In the genomic region with DNA sequence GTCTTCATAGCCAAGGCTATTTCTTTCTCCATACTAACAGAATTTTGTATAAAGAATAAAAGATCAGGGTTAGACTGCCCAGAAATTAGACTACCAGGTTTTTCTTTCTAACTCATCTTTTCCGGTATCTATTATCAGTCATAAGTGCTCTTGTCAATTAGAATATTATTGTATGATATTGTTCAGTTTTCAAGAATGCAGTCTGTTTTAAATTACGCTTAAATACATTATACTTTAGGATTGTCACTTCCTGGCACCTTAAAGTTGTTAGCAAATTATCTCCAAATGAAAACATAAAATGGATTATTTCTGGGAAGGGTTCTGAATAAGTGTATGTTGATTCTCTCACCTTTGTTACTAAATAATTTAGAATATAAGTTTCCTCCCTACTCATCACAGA, we compare ENCODE assay signal across 27 cellular contexts.
"Had no signal": no experiment of that assay in that cellular context is flagged by ENCODE, and none has a peak within 500 bp of the region (broad histone marks: within the 10 kb centered on the region; RNA-seq: fewer than 3 reads in every experiment).

No MANE protein-coding gene starts in this region.

- H3K27ac ChIP-seq: neural progenitor cell, ovary, parathyroid adenoma, psoas muscle, right lobe of liver, sigmoid colon, stomach, thoracic aorta, thyroid gland, tibial nerve, upper lobe of left lung, vagina had no signal

- DNase-seq: occipital lobe; ovary; posterior cingulate gyrus; psoas muscle; right cardiac atrium; right lobe of liver; sigmoid colon; small intestine; stimulated activated CD4-positive, alpha-beta T cell treated with anti-CD3 and anti-CD28 coated beads, Interleukin-15, amount 100 ng/mL, for 24 hours; stimulated activated CD4-positive, alpha-beta T cell treated with anti-CD3 and anti-CD28 coated beads, Interleukin-2, amount 100 ng/mL, for 24 hours; stimulated activated CD4-positive, alpha-beta T cell treated with anti-CD3 and anti-CD28 coated beads, Interleukin-2, amount 100 ng/mL, for 48 hours; stimulated activated CD4-positive, alpha-beta T cell treated with anti-CD3 and anti-CD28 coated beads, Interleukin-4, amount 100 ng/mL, for 24 hours; stimulated activated naive B cell treated with anti-CD40 and anti-IgM and Interleukin-4, amounts not matched to agents 10 μg/mL and 1 μg/mL and 100 μg/mL, for 72 hours; stimulated activated naive CD4-positive, alpha-beta T cell treated with Interleukin-2 at 50 U/mL for 16 hours; stomach; thyroid gland; trophoblast cell; upper lobe of left lung had no signal

- H3K9me3 Mint-ChIP-seq: neural progenitor cell had no signal

- H3K27me3 Mint-ChIP-seq: progenitor cell of endocrine pancreas; stimulated activated naive B cell treated with anti-CD40 and anti-IgM and Interleukin-4, amounts not matched to agents 10 μg/mL and 1 μg/mL and 100 μg/mL, for 72 hours; stimulated activated naive CD8-positive, alpha-beta T cell treated with anti-CD3 and anti-CD28 coated beads, Interleukin-15, Interleukin-2, amounts not matched to agents 100 ng/mL and 50 ng/mL, for 24 hours had no signal

- H3K36me3 Mint-ChIP-seq: neural progenitor cell; stimulated activated effector memory CD8-positive, alpha-beta T cell treated with anti-CD3 and anti-CD28 coated beads, Interleukin-12 subunit alpha, Interleukin-12 subunit beta, amount 100 ng/mL, for 72 hours; stimulated activated naive B cell treated with anti-CD40 and anti-IgM and Interleukin-4, amounts not matched to agents 10 μg/mL and 1 μg/mL and 100 μg/mL, for 72 hours had no signal

- H3K36me3 ChIP-seq: neural progenitor cell, ovary, right lobe of liver, sigmoid colon, stomach, thoracic aorta, thyroid gland, tibial nerve, vagina had no signal

- H3K9ac ChIP-seq: neural progenitor cell, parathyroid adenoma had no signal

- H3K9me3 ChIP-seq: ovary, psoas muscle, right lobe of liver, stomach, thoracic aorta, thyroid gland, tibial nerve, upper lobe of left lung, vagina had no signal

- H3K4me1 Mint-ChIP-seq: neural progenitor cell; stimulated activated effector memory CD8-positive, alpha-beta T cell treated with anti-CD3 and anti-CD28 coated beads, Interleukin-12 subunit alpha, Interleukin-12 subunit beta, amount 100 ng/mL, for 72 hours; stimulated activated naive B cell treated with anti-CD40 and anti-IgM and Interleukin-4, amounts not matched to agents 10 μg/mL and 1 μg/mL and 100 μg/mL, for 72 hours had no signal

- H3K4me2 ChIP-seq: neural progenitor cell had no signal

- H3K4me3 Mint-ChIP-seq: nephron; neural progenitor cell; stimulated activated effector memory CD8-positive, alpha-beta T cell treated with anti-CD3 and anti-CD28 coated beads, Interleukin-12 subunit alpha, Interleukin-12 subunit beta, amount 100 ng/mL, for 72 hours; stimulated activated naive B cell treated with anti-CD40 and anti-IgM and Interleukin-4, amounts not matched to agents 10 μg/mL and 1 μg/mL and 100 μg/mL, for 72 hours; stimulated activated naive CD8-positive, alpha-beta T cell treated with anti-CD3 and anti-CD28 coated beads, Interleukin-15, Interleukin-2, amounts not matched to agents 100 ng/mL and 50 ng/mL, for 24 hours had no signal

- H3K4me1 ChIP-seq: neural progenitor cell, parathyroid adenoma, psoas muscle, right lobe of liver, sigmoid colon, stomach, thyroid gland, tibial nerve, upper lobe of left lung, vagina had no signal

- H2AFZ ChIP-seq: neural progenitor cell, parathyroid adenoma had no signal

- H3K4me3 ChIP-seq: neural progenitor cell, ovary, psoas muscle, right lobe of liver, sigmoid colon, stomach, thoracic aorta, thyroid gland, tibial nerve, upper lobe of left lung, vagina had no signal

- ATAC-seq: psoas muscle; right cardiac atrium; right lobe of liver; stimulated activated effector memory CD8-positive, alpha-beta T cell treated with anti-CD3 and anti-CD28 coated beads, Interleukin-12 subunit alpha, Interleukin-12 subunit beta, amount 100 ng/mL, for 72 hours; stimulated activated naive B cell treated with anti-CD40 and anti-IgM and Interleukin-4, amounts not matched to agents 10 μg/mL and 1 μg/mL and 100 μg/mL, for 72 hours had no signal

- H3K79me2 ChIP-seq: parathyroid adenoma had no signal

- H3K27ac Mint-ChIP-seq: nephron; neural progenitor cell; progenitor cell of endocrine pancreas; stimulated activated effector memory CD8-positive, alpha-beta T cell treated with anti-CD3 and anti-CD28 coated beads, Interleukin-12 subunit alpha, Interleukin-12 subunit beta, amount 100 ng/mL, for 72 hours; stimulated activated naive B cell treated with anti-CD40 and anti-IgM and Interleukin-4, amounts not matched to agents 10 μg/mL and 1 μg/mL and 100 μg/mL, for 72 hours; stimulated activated naive CD8-positive, alpha-beta T cell treated with anti-CD3 and anti-CD28 coated beads, Interleukin-15, Interleukin-2, amounts not matched to agents 100 ng/mL and 50 ng/mL, for 24 hours had no signal

- H3K27me3 ChIP-seq: neural progenitor cell, ovary, right lobe of liver, sigmoid colon, stomach, thyroid gland, tibial nerve, upper lobe of left lung, vagina had no signal
